In the genomic region with DNA sequence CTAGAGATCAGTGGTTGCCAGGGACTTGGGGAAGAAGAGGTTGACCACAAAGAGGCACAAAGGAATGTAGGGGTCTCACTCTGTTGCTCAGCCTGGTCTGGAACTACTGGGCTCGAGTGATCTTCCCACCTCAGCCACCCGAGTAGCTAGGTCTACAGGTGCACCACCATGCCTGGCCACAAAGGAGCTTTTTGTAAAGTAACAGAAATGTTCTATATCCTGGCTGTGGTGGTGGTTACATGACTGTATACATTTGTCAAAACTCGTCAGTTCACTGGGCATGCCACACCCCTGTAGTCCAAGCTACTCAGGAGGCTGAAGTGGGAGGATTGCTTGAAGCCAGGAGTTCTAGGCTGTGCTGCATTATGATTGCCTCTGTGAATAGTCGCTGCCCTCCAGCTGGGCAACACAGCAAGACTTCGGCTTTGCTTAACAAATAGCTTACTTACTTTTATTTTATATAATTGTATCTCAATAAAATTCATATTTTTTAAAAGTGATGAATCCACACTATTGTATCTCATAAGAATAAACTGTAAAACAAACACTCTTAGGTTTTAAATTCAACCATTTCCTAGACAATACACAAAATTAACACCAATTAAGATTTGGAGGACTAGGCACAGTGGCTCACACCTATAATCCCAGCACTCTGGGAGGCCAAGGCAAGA, we compare ENCODE assay signal across 15 cellular contexts. TPM values are rescaled to one million over a fixed set of nuclear protein-coding genes. Genes with fewer than 3 reads are reported as not detected.
DNase-seq lines count a peak whose midpoint lies in the region; ATAC-seq and TF ChIP-seq lines count a peak whose summit lies in the region.
"Had no signal": no experiment of that assay in that cellular context is flagged by ENCODE, and none has a peak within 500 bp of the region (broad histone marks: within the 10 kb centered on the region; RNA-seq: fewer than 3 reads in every experiment).

No MANE protein-coding gene starts in this region.

- peak overlapping the region in 5 of 8 donors; percentile 55 to 72 (median 63) for H3K27ac Mint-ChIP-seq in CD8-positive, alpha-beta memory T cell
- no peak overlapping the region for H3K27ac Mint-ChIP-seq in activated CD4-positive, alpha-beta memory T cell treated with anti-CD3 and anti-CD28 coated beads for 36 hours

- ATAC-seq in IMR-90 (ENCODE audit: low read depth) (no peak), foreskin keratinocyte (peak; percentile 74), HG03108 (IDR thresholded peaks at IDR 0.05; ENCODE audit: unreplicated experiment) (no peak)
- ATAC-seq: gastrocnemius medialis, Right ventricle myocardium inferior had no signal

- H3K4me1 ChIP-seq in CD8-positive, alpha-beta memory T cell (ENCODE audit: insufficient read depth, low read length) = peaks cover 12% of the 10 kb centered on the region
- H3K4me1 ChIP-seq in IMR-90 (ENCODE audit: control insufficient read depth, insufficient read depth, low read length) (peaks cover 3% of the 10 kb centered on the region), foreskin keratinocyte (peaks cover 23% of the 10 kb centered on the region)

- in situ Hi-C loops in IMR-90 (cut with MboI; ENCODE audit: low sequenced_read_pairs) = no loop called here

- 83% methylated on average over 1 of the region's 5 CpGs; no CpG with 5 or more reads in 1 of the 2 experiments for WGBS in IMR-90 (ENCODE audit: extremely low coverage in 2 of 2, insufficient read length in 1 of 2), 2 experiments

- H2AK5ac ChIP-seq in IMR-90 (ENCODE audit: low read depth, low read length) = peak overlapping the region; percentile 43; the same call in 1 of the 2 replicates

- no peak for TF ChIP-seq CTCF in IMR-90 (conservative IDR thresholded peaks at IDR 0.05; ENCODE audit: low read depth, low read length)
- no peak for TF ChIP-seq CTCF in foreskin keratinocyte (conservative IDR thresholded peaks at IDR 0.05)

- H2AK9ac ChIP-seq in IMR-90 (replicated peaks; ENCODE audit: low read depth, low read length, poor library complexity) = no peak overlapping the region

- POLR2A ChIA-PET in CD8-positive, alpha-beta memory T cell (lab: Charles Lee) = no interaction called here
- POLR2A ChIA-PET in IMR-90 (lab: Charles Lee; ENCODE audit: unreplicated experiment) = no interaction called here
- POLR2A ChIA-PET in activated CD4-positive, alpha-beta memory T cell treated with anti-CD3 and anti-CD28 coated beads for 36 hours (lab: Charles Lee) = interaction anchor here (0.5 kb wide), 1 partner anchor 726 kb away, joined by 4 read pairs; no protein-coding TSS in a partner anchor

- no peak overlapping the region for H3K9ac ChIP-seq in IMR-90 (ENCODE audit: low read depth, low read length)

- H3K4me3 Mint-ChIP-seq in CD8-positive, alpha-beta memory T cell = peak overlapping the region in 1 of 7 donors; percentile 58
- no peak overlapping the region for H3K4me3 Mint-ChIP-seq in activated CD4-positive, alpha-beta memory T cell treated with anti-CD3 and anti-CD28 coated beads for 36 hours
- H3K4me3 Mint-ChIP-seq: immature natural killer cell had no signal

- peaks cover 0 to 41% of the 10 kb centered on the region in 2 experiments for H3K79me1 ChIP-seq in IMR-90 (ENCODE audit: low read depth in 1 of 2, low read length in 2 of 2)

- H3K4me1 Mint-ChIP-seq in CD8-positive, alpha-beta memory T cell = peaks cover 37 to 78% (median 58%) of the 10 kb centered on the region in 3 donors
- peaks cover 46% of the 10 kb centered on the region for H3K4me1 Mint-ChIP-seq in activated CD4-positive, alpha-beta memory T cell treated with anti-CD3 and anti-CD28 coated beads for 36 hours (ENCODE audit: low read depth)

- H3K9me1 ChIP-seq in IMR-90 (ENCODE audit: insufficient read depth, low read length) = peaks cover 9% of the 10 kb centered on the region

- H2BK20ac ChIP-seq in IMR-90 (ENCODE audit: low read depth, low read length) = peak overlapping the region; percentile 66

- H2AFZ ChIP-seq in IMR-90 (replicated peaks; ENCODE audit: low read length, poor library complexity) = no peak overlapping the region

- peak overlapping the region in 1 of 2 experiments; percentile 25; a peak in 2 of 4 replicates for H4K8ac ChIP-seq in IMR-90 (ENCODE audit: low read depth in 2 of 2, low read length in 2 of 2)

- no peak overlapping the region for H3K4me3 ChIP-seq in CD8-positive, alpha-beta memory T cell (ENCODE audit: low read length)
- H3K4me3 ChIP-seq in IMR-90 (ENCODE audit: insufficient read depth, low read depth, low read length) = no peak overlapping the region
- H3K4me3 ChIP-seq: gastrocnemius medialis had no signal

- peak overlapping the region; percentile 49 for H2BK5ac ChIP-seq in IMR-90 (ENCODE audit: low read depth, low read length, poor library complexity, severe bottlenecking)

- peak overlapping the region; percentile 12; the same call in 1 of the 2 replicates for H4K91ac ChIP-seq in IMR-90 (ENCODE audit: insufficient read depth, low read depth, low read length)

- DNase-seq in CD8-positive, alpha-beta memory T cell = no peak
- DNase-seq in IMR-90 = no peak
- peak; percentile 12 for DNase-seq in activated CD4-positive, alpha-beta memory T cell treated with anti-CD3 and anti-CD28 coated beads for 36 hours
- DNase-seq in foreskin keratinocyte = no peak
- no peak for DNase-seq in DMS53 (lab: John Stamatoyannopoulos, UW)
- DNase-seq in inferior parietal cortex (ENCODE audit: extremely low spot score) = no peak
- DNase-seq: aorta, dorsolateral prefrontal cortex, gastrocnemius medialis, immature natural killer cell, NCI-H1694, nucleus accumbens, small intestine had no signal

- H2BK15ac ChIP-seq in IMR-90 (ENCODE audit: low read depth, low read length) = peak overlapping the region; percentile 49; the same call in 2 of the 3 replicates

- no peak overlapping the region for H2BK120ac ChIP-seq in IMR-90 (ENCODE audit: low read depth, low read length)

- peaks cover 17% of the 10 kb centered on the region for H4K20me1 ChIP-seq in IMR-90 (ENCODE audit: insufficient read depth, low read length)

- no peak overlapping the region for H3K14ac ChIP-seq in IMR-90 (replicated peaks; ENCODE audit: low read depth, low read length)

- no peaks in the 10 kb centered on the region for H3K27me3 Mint-ChIP-seq in CD8-positive, alpha-beta memory T cell
- no peaks in the 10 kb centered on the region for H3K27me3 Mint-ChIP-seq in activated CD4-positive, alpha-beta memory T cell treated with anti-CD3 and anti-CD28 coated beads for 36 hours

- peak overlapping the region; percentile 37; the same call in 1 of the 2 replicates for H4K5ac ChIP-seq in IMR-90 (ENCODE audit: low read depth, low read length)

- H3K4me2 ChIP-seq in IMR-90 (ENCODE audit: low read depth, low read length) = no peak overlapping the region; the same call in 1 of the 2 replicates

- H3K18ac ChIP-seq in IMR-90 (ENCODE audit: low read depth, low read length) = no peak overlapping the region; the same call in 1 of the 2 replicates

- H3K36me3 ChIP-seq in CD8-positive, alpha-beta memory T cell (ENCODE audit: insufficient read depth, low read length) = no peaks in the 10 kb centered on the region
- H3K36me3 ChIP-seq in IMR-90 (ENCODE audit: control insufficient read depth, insufficient read depth, low read length) = peaks cover 3% of the 10 kb centered on the region; the same call in 1 of the 2 replicates
- H3K36me3 ChIP-seq: gastrocnemius medialis had no signal

- intact Hi-C loops in IMR-90 (cut with micrococcal nuclease) = loop anchor here (10.0 kb wide), 1 partner anchor 515 kb away; no protein-coding TSS in a partner anchor
- intact Hi-C loops in activated CD4-positive, alpha-beta memory T cell treated with anti-CD3 and anti-CD28 coated beads for 36 hours (cut with micrococcal nuclease) = no loop called here

- no peaks in the 10 kb centered on the region for H3K9me3 Mint-ChIP-seq in CD8-positive, alpha-beta memory T cell
- H3K9me3 Mint-ChIP-seq in activated CD4-positive, alpha-beta memory T cell treated with anti-CD3 and anti-CD28 coated beads for 36 hours = no peaks in the 10 kb centered on the region
- H3K9me3 Mint-ChIP-seq: immature natural killer cell had no signal

- peak overlapping the region; percentile 95 for H3K23ac ChIP-seq in IMR-90 (ENCODE audit: low read depth, low read length)

- TF ChIP-seq POLR2A in IMR-90 (IDR thresholded peaks at IDR 0.05; ENCODE audit: low read depth, low read length) = no peak

- peaks cover 0 to 2% (median 1%) of the 10 kb centered on the region in 3 donors for H3K36me3 Mint-ChIP-seq in CD8-positive, alpha-beta memory T cell
- H3K36me3 Mint-ChIP-seq in activated CD4-positive, alpha-beta memory T cell treated with anti-CD3 and anti-CD28 coated beads for 36 hours = peaks cover 9% of the 10 kb centered on the region
- H3K36me3 Mint-ChIP-seq: immature natural killer cell had no signal

- dilution Hi-C loops in IMR-90 (cut with HindIII; ENCODE audit: low sequenced_read_pairs, unreplicated experiment) = no loop called here

- H3K56ac ChIP-seq in IMR-90 (ENCODE audit: extremely low read depth, insufficient read depth, low read length) = no peak overlapping the region

- CTCF ChIA-PET in CD8-positive, alpha-beta memory T cell (lab: Charles Lee) = interaction anchor here (1.5 kb wide), 1 partner anchor 15 kb away, joined by 5 read pairs; no protein-coding TSS in a partner anchor
- CTCF ChIA-PET in IMR-90 (lab: Yijun Ruan, JAX) = interaction anchor here (0.7 kb wide), 1 partner anchor 12 kb away, joined by 4 read pairs; no protein-coding TSS in a partner anchor
- CTCF ChIA-PET in activated CD4-positive, alpha-beta memory T cell treated with anti-CD3 and anti-CD28 coated beads for 36 hours (lab: Charles Lee) = no interaction called here

- H3K27me3 ChIP-seq in CD8-positive, alpha-beta memory T cell (ENCODE audit: insufficient read depth, low read length, poor library complexity, severe bottlenecking) = no peaks in the 10 kb centered on the region
- H3K27me3 ChIP-seq in IMR-90 (ENCODE audit: control insufficient read depth, insufficient read depth, low read length) (no peaks in the 10 kb centered on the region), foreskin keratinocyte (no peaks in the 10 kb centered on the region)
- H3K27me3 ChIP-seq: dorsolateral prefrontal cortex, gastrocnemius medialis had no signal

- TF ChIP-seq RAD21 in IMR-90 (IDR thresholded peaks at IDR 0.05; ENCODE audit: low read length) = no peak

- no TSS peak for BruUV-seq in IMR-90 (replicated peaks; lab: Mats Ljungman, UMichigan)

- peak overlapping the region; percentile 52 for H3K4ac ChIP-seq in IMR-90 (ENCODE audit: low read depth, low read length)

- H3K27ac ChIP-seq in CD8-positive, alpha-beta memory T cell (ENCODE audit: low read depth, low read length) = no peak overlapping the region
- H3K27ac ChIP-seq in IMR-90 (ENCODE audit: insufficient read depth, low read length) (peak overlapping the region; percentile 27; the same call in 1 of the 2 replicates), foreskin keratinocyte (peak overlapping the region; percentile 22)
- H3K27ac ChIP-seq: gastrocnemius medialis had no signal

- H3K9me3 ChIP-seq in CD8-positive, alpha-beta memory T cell (ENCODE audit: low read length) = no peaks in the 10 kb centered on the region
- no peaks in the 10 kb centered on the region for H3K9me3 ChIP-seq in IMR-90 (ENCODE audit: control insufficient read depth, insufficient read depth, low read length)
- H3K9me3 ChIP-seq: gastrocnemius medialis had no signal

RNA-seq across cellular contexts. Expression of gene SKA2, which starts 5.0 kb away (rescaled TPM):
- total RNA-seq in CD8-positive, alpha-beta memory T cell = 10 to 100 TPM; 55.8 to 60.0 TPM
- polyA plus RNA-seq in CD8-positive, alpha-beta memory T cell = 30.7 TPM
- total RNA-seq in IMR-90 (2012; rRNA removed) (38.7 and 78.6 TPM in 2 replicates), foreskin keratinocyte (104 and 125 TPM in 2 replicates)
- polyA plus RNA-seq in IMR-90 (2012; rRNA removed) (21.3 and 30.4 TPM in 2 replicates), foreskin keratinocyte (122 and 144 TPM in 2 replicates)
- 5.0 and 6.5 TPM in 2 replicates for polyA plus RNA-seq in IMR-90 (2012; cell fraction: cytosol; rRNA removed)
- 0.46 and 4.2 TPM in 2 replicates for polyA plus RNA-seq in IMR-90 (2012; cell fraction: nucleus; rRNA removed; ENCODE audit: low replicate concordance)
- total RNA-seq in activated CD4-positive, alpha-beta memory T cell treated with anti-CD3 and anti-CD28 coated beads for 36 hours = 10 to 100 TPM; 83.5 to 83.9 TPM

RNA-seq across cellular contexts. Expression of gene PRR11, which starts 5.6 kb away (rescaled TPM):
- total RNA-seq in CD8-positive, alpha-beta memory T cell = 10 to 100 TPM; 35.6 to 36.3 TPM
- 1.2 TPM for polyA plus RNA-seq in CD8-positive, alpha-beta memory T cell
- 8.6 and 19.7 TPM in 2 replicates for total RNA-seq in IMR-90 (2012; rRNA removed)
- polyA plus RNA-seq in IMR-90 (2012; rRNA removed) = 24.0 and 25.6 TPM in 2 replicates
- 5.9 and 16.1 TPM in 2 replicates for polyA plus RNA-seq in IMR-90 (2012; cell fraction: cytosol; rRNA removed)
- polyA plus RNA-seq in IMR-90 (2012; cell fraction: nucleus; rRNA removed; ENCODE audit: low replicate concordance) = 1.4 and 4.2 TPM in 2 replicates
- 10 to 100 TPM; 67.3 to 70.2 TPM for total RNA-seq in activated CD4-positive, alpha-beta memory T cell treated with anti-CD3 and anti-CD28 coated beads for 36 hours
- total RNA-seq in foreskin keratinocyte = 65.4 and 74.1 TPM in 2 replicates
- polyA plus RNA-seq in foreskin keratinocyte = 16.3 and 22.3 TPM in 2 replicates

RNA-seq across cellular contexts. Expression of gene TRIM37, which starts 43.3 kb away (rescaled TPM):
- 10 to 100 TPM; 27.7 to 30.6 TPM for total RNA-seq in CD8-positive, alpha-beta memory T cell
- 11.4 TPM for polyA plus RNA-seq in CD8-positive, alpha-beta memory T cell
- 24.9 and 33.1 TPM in 2 replicates for total RNA-seq in IMR-90 (2012; rRNA removed)
- 9.4 and 12.1 TPM in 2 replicates for polyA plus RNA-seq in IMR-90 (2012; rRNA removed)
- polyA plus RNA-seq in IMR-90 (2012; cell fraction: cytosol; rRNA removed) = 3.0 and 5.6 TPM in 2 replicates
- 3.1 and 12.9 TPM in 2 replicates for polyA plus RNA-seq in IMR-90 (2012; cell fraction: nucleus; rRNA removed; ENCODE audit: low replicate concordance)
- total RNA-seq in activated CD4-positive, alpha-beta memory T cell treated with anti-CD3 and anti-CD28 coated beads for 36 hours = 10 to 100 TPM; 21.4 to 27.3 TPM
- total RNA-seq in foreskin keratinocyte = 27.9 and 28.1 TPM in 2 replicates
- 9.2 and 10.3 TPM in 2 replicates for polyA plus RNA-seq in foreskin keratinocyte

RNA-seq across cellular contexts. Expression of gene SMG8, which starts 59.9 kb away (rescaled TPM):
- 10 to 100 TPM; 24.7 to 25.1 TPM for total RNA-seq in CD8-positive, alpha-beta memory T cell
- 12.8 TPM for polyA plus RNA-seq in CD8-positive, alpha-beta memory T cell
- total RNA-seq in IMR-90 (2012; rRNA removed) (17.5 and 21.7 TPM in 2 replicates), foreskin keratinocyte (17.5 and 17.6 TPM in 2 replicates)
- polyA plus RNA-seq in IMR-90 (2012; rRNA removed) (8.4 and 10.2 TPM in 2 replicates), foreskin keratinocyte (6.5 and 7.7 TPM in 2 replicates)
- polyA plus RNA-seq in IMR-90 (2012; cell fraction: cytosol; rRNA removed) = 4.5 and 6.1 TPM in 2 replicates
- 2.0 and 4.9 TPM in 2 replicates for polyA plus RNA-seq in IMR-90 (2012; cell fraction: nucleus; rRNA removed; ENCODE audit: low replicate concordance)
- total RNA-seq in activated CD4-positive, alpha-beta memory T cell treated with anti-CD3 and anti-CD28 coated beads for 36 hours = 10 to 100 TPM; 15.3 to 15.8 TPM
